ENCODE assay signal across 1 cellular context in genomic region chr2:20533993-20534591, GRCh38.
TF ChIP-seq lines count a peak whose summit lies in the region.

No MANE protein-coding gene starts in this region.

TF ChIP-seq in HepG2, 621 proteins besides CTCF, POLR2A, EP300 and RAD21 (continued from another document and continues in another):
- TF ChIP-seq HNF1A (IDR thresholded peaks at IDR 0.05; ENCODE audit: low read depth), result no peak
- TF ChIP-seq HNF1A (CRISPR knock-in tag; IDR thresholded peaks at IDR 0.05; ENCODE audit: borderline replicate concordance), result no peak
- TF ChIP-seq ARID3A (IDR thresholded peaks at IDR 0.05; ENCODE audit: low read depth, low read length), result no peak
- no peak for TF ChIP-seq ZBTB39 (CRISPR knock-in tag; IDR thresholded peaks at IDR 0.05)
- TF ChIP-seq ZNF75D (CRISPR knock-in tag; IDR thresholded peaks at IDR 0.05; ENCODE audit: borderline replicate concordance), result no peak
- no peak for TF ChIP-seq ZKSCAN1 (IDR thresholded peaks at IDR 0.05; ENCODE audit: low read length)
- TF ChIP-seq ELF3 (CRISPR knock-in tag; IDR thresholded peaks at IDR 0.05), result no peak
- no peak for TF ChIP-seq MED1 (CRISPR knock-in tag; IDR thresholded peaks at IDR 0.05)
- no peak for TF ChIP-seq GMEB1 (CRISPR knock-in tag; IDR thresholded peaks at IDR 0.05; ENCODE audit: borderline replicate concordance)
- no peak for TF ChIP-seq ZMYM2 (CRISPR knock-in tag; IDR thresholded peaks at IDR 0.05)
- 0 out of 2 replicates have a peak, but pooled peaks have one; percentile 6 for TF ChIP-seq ZBTB4 (CRISPR knock-in tag; IDR thresholded peaks at IDR 0.05; ENCODE audit: borderline replicate concordance)
- no peak for TF ChIP-seq HOMEZ (CRISPR knock-in tag; IDR thresholded peaks at IDR 0.05; ENCODE audit: low read depth)
- no peak for TF ChIP-seq GPN1 (CRISPR knock-in tag; IDR thresholded peaks at IDR 0.05; ENCODE audit: borderline replicate concordance)
- TF ChIP-seq SUZ12 (IDR thresholded peaks at IDR 0.05; ENCODE audit: low read depth, low read length), result no peak
- TF ChIP-seq HES4 (CRISPR knock-in tag; IDR thresholded peaks at IDR 0.05; ENCODE audit: borderline replicate concordance), result 0 out of 2 replicates have a peak, but pooled peaks have one; percentile 18
- no peak for TF ChIP-seq MTA3 (CRISPR knock-in tag; IDR thresholded peaks at IDR 0.05)
- TF ChIP-seq THAP9 (CRISPR knock-in tag; IDR thresholded peaks at IDR 0.05; ENCODE audit: borderline replicate concordance), result 0 out of 2 replicates have a peak, but pooled peaks have one; percentile 5
- TF ChIP-seq BRD4 (CRISPR knock-in tag; IDR thresholded peaks at IDR 0.05), result no peak
- no peak for TF ChIP-seq NR2F1 (CRISPR knock-in tag; IDR thresholded peaks at IDR 0.05)
- TF ChIP-seq ASH2L (IDR thresholded peaks at IDR 0.05; ENCODE audit: insufficient read length, low read depth, low read length), result no peak
- TF ChIP-seq ARID5B (CRISPR knock-in tag; IDR thresholded peaks at IDR 0.05), result no peak
- no peak for TF ChIP-seq EEA1 (CRISPR knock-in tag; IDR thresholded peaks at IDR 0.05; ENCODE audit: borderline replicate concordance)
- no peak for TF ChIP-seq KAT8 (CRISPR knock-in tag; IDR thresholded peaks at IDR 0.05)
- TF ChIP-seq ZEB1 (IDR thresholded peaks at IDR 0.05; ENCODE audit: insufficient replicate concordance, low read depth), result no peak
- no peak for TF ChIP-seq ZNF577 (CRISPR knock-in tag; IDR thresholded peaks at IDR 0.05; ENCODE audit: borderline replicate concordance, low read depth)
- peak; percentile 41; the same call in 1 of the 2 replicates for TF ChIP-seq ZNF746 (CRISPR knock-in tag; IDR thresholded peaks at IDR 0.05)
